11 cellular contexts compared by ENCODE assay signal in the genomic region with DNA sequence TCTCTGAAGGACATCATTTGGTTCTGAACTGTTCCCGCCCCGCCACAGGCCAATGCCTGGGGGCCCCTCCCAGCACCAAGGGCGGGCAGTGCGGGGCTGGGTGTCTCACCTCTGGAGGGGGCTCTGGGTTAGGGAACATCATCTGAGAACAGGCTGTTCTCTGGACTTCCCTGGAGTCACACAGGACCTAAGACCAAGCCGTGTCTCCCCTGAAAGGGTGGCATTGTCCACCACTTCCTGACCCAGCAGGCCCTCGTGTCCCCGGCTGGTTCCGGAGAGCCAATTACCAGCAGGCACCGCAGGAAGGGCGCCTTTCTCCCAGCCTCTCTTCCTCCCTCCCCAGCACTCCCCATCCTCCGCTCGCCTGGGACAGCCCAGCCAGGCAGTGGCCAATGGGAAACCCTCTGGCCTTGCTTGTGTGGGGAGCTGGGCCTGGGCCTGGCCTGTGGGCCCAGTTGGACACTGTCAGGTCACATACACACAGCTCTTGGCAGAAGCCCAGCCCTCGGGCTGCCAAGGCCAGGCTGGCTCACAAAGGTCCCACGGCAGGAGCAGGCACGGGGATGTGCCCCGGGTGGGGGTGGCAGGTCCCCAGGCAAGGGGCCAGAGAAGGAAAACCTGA.
A peak's percentile ranks its signal among the peaks of the same experiment; 100 is the strongest.
DNase-seq lines count a peak whose midpoint lies in the region; ATAC-seq and TF ChIP-seq lines count a peak whose summit lies in the region.
"Had no signal": no experiment of that assay in that cellular context is flagged by ENCODE, and none has a peak within 500 bp of the region (broad histone marks: within the 10 kb centered on the region; RNA-seq: fewer than 3 reads in every experiment).

No MANE protein-coding gene starts in this region.

- H3K36me3 ChIP-seq in heart left ventricle = no peaks in the 10 kb centered on the region
- H3K36me3 ChIP-seq in vagina = no peaks in the 10 kb centered on the region

- no peak overlapping the region for H3K4me3 Mint-ChIP-seq in MCF 10A (ENCODE audit: unreplicated experiment)
- H3K4me3 Mint-ChIP-seq in neural crest cell = peak overlapping the region; percentile 15
- no peak overlapping the region for H3K4me3 Mint-ChIP-seq in stimulated activated memory B cell treated with anti-CD40 and anti-IgM and Interleukin-4, amounts not matched to agents 10 μg/mL and 1 μg/mL and 100 μg/mL, for 72 hours
- H3K4me3 Mint-ChIP-seq: central memory CD8-positive, alpha-beta T cell had no signal

- peak overlapping the region in 10 of 12 donors; percentile 22 to 50 (median 38) for H3K4me3 ChIP-seq in heart left ventricle
- H3K4me3 ChIP-seq in vagina = no peak overlapping the region
- H3K4me3 ChIP-seq: GM12878 had no signal

- no peaks in the 10 kb centered on the region for H3K4me1 Mint-ChIP-seq in MCF 10A (ENCODE audit: insufficient read depth, unreplicated experiment)
- peaks cover 14% of the 10 kb centered on the region for H3K4me1 Mint-ChIP-seq in neural crest cell
- H3K4me1 Mint-ChIP-seq in stimulated activated memory B cell treated with anti-CD40 and anti-IgM and Interleukin-4, amounts not matched to agents 10 μg/mL and 1 μg/mL and 100 μg/mL, for 72 hours = peaks cover 2% of the 10 kb centered on the region
- H3K4me1 Mint-ChIP-seq: central memory CD8-positive, alpha-beta T cell had no signal

- POLR2A ChIA-PET in MCF 10A (lab: Yijun Ruan, JAX) = no interaction called here

- BruUV-seq in MCF 10A (replicated peaks; lab: Mats Ljungman, UMichigan) = no TSS peak

- H3K36me3 Mint-ChIP-seq in MCF 10A (ENCODE audit: insufficient read depth, unreplicated experiment) (no peaks in the 10 kb centered on the region), neural crest cell (ENCODE audit: low read depth) (no peaks in the 10 kb centered on the region)
- H3K36me3 Mint-ChIP-seq in stimulated activated memory B cell treated with anti-CD40 and anti-IgM and Interleukin-4, amounts not matched to agents 10 μg/mL and 1 μg/mL and 100 μg/mL, for 72 hours = no peaks in the 10 kb centered on the region

- intact Hi-C loops in MCF 10A (cut with micrococcal nuclease) (no loop called here), heart left ventricle (cut with DNase I) (loop anchor here in 4 of 10 donors (2.0 to 10.0 kb wide), 3 partner anchors 123 to 127 kb away; a partner anchor contains a TSS), vagina (cut with DNase I) (no loop called here)

- TF ChIP-seq CTCF in MCF 10A (IDR thresholded peaks at IDR 0.05; ENCODE audit: unreplicated experiment) (no peak), heart left ventricle (IDR thresholded peaks at IDR 0.05) (peak in 4 of 12 donors; percentile 14 to 29 (median 20)), neural crest cell (conservative IDR thresholded peaks at IDR 0.05) (no peak), vagina (IDR thresholded peaks at IDR 0.05) (no peak)

- H3K27ac Mint-ChIP-seq in MCF 10A (ENCODE audit: low read depth, unreplicated experiment) (no peak overlapping the region), neural crest cell (ENCODE audit: unreplicated experiment) (peak overlapping the region; percentile 81)
- no peak overlapping the region for H3K27ac Mint-ChIP-seq in stimulated activated memory B cell treated with anti-CD40 and anti-IgM and Interleukin-4, amounts not matched to agents 10 μg/mL and 1 μg/mL and 100 μg/mL, for 72 hours

- H3K9me3 Mint-ChIP-seq in MCF 10A (ENCODE audit: unreplicated experiment) = no peaks in the 10 kb centered on the region
- no peaks in the 10 kb centered on the region for H3K9me3 Mint-ChIP-seq in neural crest cell
- no peaks in the 10 kb centered on the region for H3K9me3 Mint-ChIP-seq in stimulated activated memory B cell treated with anti-CD40 and anti-IgM and Interleukin-4, amounts not matched to agents 10 μg/mL and 1 μg/mL and 100 μg/mL, for 72 hours
- H3K9me3 Mint-ChIP-seq: central memory CD8-positive, alpha-beta T cell had no signal

- 29 to 35% (median 31%) methylated on average over 16 of the region's 16 CpGs for WGBS in heart left ventricle, 4 donors

- H3K9me3 ChIP-seq in heart left ventricle (no peaks in the 10 kb centered on the region), vagina (no peaks in the 10 kb centered on the region)

- H3K27me3 ChIP-seq in heart left ventricle (no peaks in the 10 kb centered on the region), vagina (no peaks in the 10 kb centered on the region)

- ATAC-seq in heart left ventricle (peak; percentile 99), GM18868 (IDR thresholded peaks at IDR 0.05; ENCODE audit: unreplicated experiment) (no peak)
- no peak for ATAC-seq in stimulated activated memory B cell treated with anti-CD40 and anti-IgM and Interleukin-4, amounts not matched to agents 10 μg/mL and 1 μg/mL and 100 μg/mL, for 72 hours
- ATAC-seq: GM12878 had no signal

- TF ChIP-seq POLR2A in heart left ventricle (IDR thresholded peaks at IDR 0.05) (peak in 1 of 2 donors; percentile 38), vagina (IDR thresholded peaks at IDR 0.05) (no peak)

- CTCF ChIA-PET in MCF 10A (lab: Yijun Ruan, JAX) = no interaction called here

- H3K4me1 ChIP-seq in heart left ventricle (peaks cover 0 to 18% (median 7%) of the 10 kb centered on the region in 12 donors), vagina (peaks cover 7% of the 10 kb centered on the region)

- H3K27me3 Mint-ChIP-seq in MCF 10A (ENCODE audit: insufficient read depth, unreplicated experiment) (no peaks in the 10 kb centered on the region), neural crest cell (ENCODE audit: low read depth) (no peaks in the 10 kb centered on the region)
- H3K27me3 Mint-ChIP-seq in stimulated activated memory B cell treated with anti-CD40 and anti-IgM and Interleukin-4, amounts not matched to agents 10 μg/mL and 1 μg/mL and 100 μg/mL, for 72 hours = no peaks in the 10 kb centered on the region
- H3K27me3 Mint-ChIP-seq: central memory CD8-positive, alpha-beta T cell had no signal

- DNase-seq in T47D (ENCODE audit: low read depth in 1 of 2, low spot score in 1 of 2) (peak; percentile 88 to 98), MCF 10A (ENCODE audit: unreplicated experiment) (no peak), heart left ventricle (peak; percentile 85 to 95 (median 88)), neural crest cell (ENCODE audit: low read depth, low spot score) (peak; percentile 58), vagina (ENCODE audit: extremely low spot score in 2 of 2) (no peak)
- DNase-seq in activated CD4-positive, alpha-beta T cell treated with anti-CD3 and anti-CD28 coated beads, Interleukin-2, amount 50 U/mL, for 48 hours = no peak
- DNase-seq: NCI-H1694 had no signal

- in situ Hi-C loops in T47D (cut with HindIII; ENCODE audit: low pct_unique_long_range_greater_than_20kb, low sequenced_read_pairs) = no loop called here

- H3K27ac ChIP-seq in heart left ventricle (peak overlapping the region; percentile 52 to 93 (median 80)), vagina (peak overlapping the region; percentile 6)

Comparison
In these comparisons a context has a peak if more than half of its experiments do, and no peak if none do; other contexts are left out.
1. DNase-seq: peak in T47D (2 of 2), heart left ventricle (5 of 5) and neural crest cell (single experiment); none in MCF 10A (single experiment), vagina (0 of 2) and activated CD4-positive, alpha-beta T cell treated with anti-CD3 and anti-CD28 coated beads, Interleukin-2, amount 50 U/mL, for 48 hours (0 of 2).
2. ATAC-seq: peak in heart left ventricle (4 of 4); none in stimulated activated memory B cell treated with anti-CD40 and anti-IgM and Interleukin-4, amounts not matched to agents 10 μg/mL and 1 μg/mL and 100 μg/mL, for 72 hours (single experiment) and GM18868 (single experiment).
3. H3K4me3 ChIP-seq: peak in heart left ventricle (10 of 12); none in vagina (0 of 2).